Comparison of ENCODE assay signal across 8 cellular contexts in the genomic region with DNA sequence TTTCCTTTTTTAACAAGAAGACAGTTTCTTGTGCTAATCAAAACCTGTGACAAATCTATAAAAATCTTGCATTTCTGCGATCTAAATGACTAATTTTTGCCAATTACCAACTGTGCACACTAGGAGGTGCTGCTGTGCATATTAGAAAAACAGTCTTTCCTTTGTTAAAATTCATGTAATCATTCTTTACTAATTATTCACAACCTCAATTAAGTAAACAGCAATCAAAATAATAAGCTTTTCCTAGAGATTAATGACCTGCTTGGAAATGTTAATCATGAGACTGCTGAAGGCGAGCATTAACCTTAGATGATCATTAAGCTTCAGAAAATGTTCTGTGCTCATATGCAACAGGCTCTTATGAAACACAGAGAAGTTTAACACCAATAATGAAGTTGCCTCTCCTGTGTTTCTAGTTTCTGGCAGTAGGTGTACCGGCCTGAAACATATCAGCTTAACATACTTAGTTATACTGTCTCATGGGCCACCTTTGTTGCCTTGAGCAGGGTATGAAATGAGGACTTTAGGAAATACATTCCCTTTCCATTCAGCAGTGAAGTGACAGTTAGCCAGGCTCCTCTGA. TPM values are rescaled to one million over a fixed set of nuclear protein-coding genes. Genes with fewer than 3 reads are reported as not detected.
DNase-seq lines count a peak whose midpoint lies in the region; ATAC-seq, FAIRE-seq and TF ChIP-seq lines count a peak whose summit lies in the region.

No MANE protein-coding gene starts in this region.

- intact Hi-C loops in stomach (cut with DNase I; ENCODE audit: low total_unique reads) = no loop called here

- H3K27me3 ChIP-seq in kidney epithelial cell (ENCODE audit: control insufficient read depth, insufficient read depth, low read length) (no peaks in the 10 kb centered on the region), stomach (no peaks in the 10 kb centered on the region)

- H3K27ac ChIP-seq in A549 = peak overlapping the region in 1 of 2 experiments; percentile 18; a peak in 1 of 6 replicates
- H3K27ac ChIP-seq in stomach = peak overlapping the region in 3 of 5 donors; percentile 11 to 64 (median 51)

- peak; percentile 54 for FAIRE-seq in A549 (lab: Jason Lieb, UNC)
- no peak for FAIRE-seq in HTR-8/SVneo (lab: Jason Lieb, UNC)

- CTCF ChIA-PET in A549 (lab: Yijun Ruan, JAX) = interaction anchor here (0.5 to 4.0 kb wide), 42 partner anchors 9 to 201 kb away, joined by 3 to 19 read pairs (median 6); partner anchors contain the start of genes GLRX, RFESD and RHOBTB3

- TF ChIP-seq EP300 in A549 (IDR thresholded peaks at IDR 0.05) (no peak), stomach (IDR thresholded peaks at IDR 0.05) (no peak)

- H3K36me3 ChIP-seq in kidney epithelial cell (ENCODE audit: control insufficient read depth, insufficient read depth, low read length) (no peaks in the 10 kb centered on the region), stomach (no peaks in the 10 kb centered on the region)

- H3K9me3 ChIP-seq in A549 (no peaks in the 10 kb centered on the region), stomach (no peaks in the 10 kb centered on the region)

- POLR2A ChIA-PET in A549 (lab: Yijun Ruan, JAX) = interaction anchor here (0.8 kb wide), 1 partner anchor 18 kb away, joined by 4 read pairs; the partner anchor contains the start of gene RFESD

- peak; percentile 88 for TF ChIP-seq CTCF in A549 (IDR thresholded peaks at IDR 0.05)
- TF ChIP-seq CTCF in kidney epithelial cell (IDR thresholded peaks at IDR 0.05; ENCODE audit: insufficient read depth, low read length, poor library complexity, severe bottlenecking) = peak; percentile 71
- TF ChIP-seq CTCF in stomach (IDR thresholded peaks at IDR 0.05) = peak in 5 of 7 experiments; percentile 65 to 81 (median 74)

- WGBS in A549 (ENCODE audit: missing lambda C conversion rate) = 8% methylated on average over 3 of the region's 3 CpGs
- 4 to 10% (median 7%) methylated on average over 3 of the region's 3 CpGs for WGBS in stomach, 5 donors

- ATAC-seq in A549 (no peak), HG02610 (IDR thresholded peaks at IDR 0.05; ENCODE audit: unreplicated experiment) (no peak)

- H3K4me2 ChIP-seq in A549 = no peak overlapping the region

- DNase-seq in A549 (ENCODE audit: low read depth in 1 of 2, low spot score in 1 of 2) (no peak), EL (peak; percentile 49), NCI-H460 (ENCODE audit: extremely low read depth, low read depth) (peak; percentile 39), astrocyte of the hippocampus (ENCODE audit: low read depth, low spot score) (peak; percentile 60), kidney epithelial cell (ENCODE audit: low read depth) (no peak), stomach (no peak), HTR-8/SVneo (ENCODE audit: insufficient read length, low spot score) (no peak)

- H3K4me1 ChIP-seq in A549 (peaks cover 3% of the 10 kb centered on the region; the same call in 1 of the 3 replicates), stomach (peaks cover 0 to 13% (median 9%) of the 10 kb centered on the region in 4 donors)

- TF ChIP-seq POLR2A in A549 (IDR thresholded peaks at IDR 0.05; ENCODE audit: low read length) = no peak
- no peak for TF ChIP-seq POLR2A in stomach (IDR thresholded peaks at IDR 0.05)

- H3K4me3 ChIP-seq in A549 (no peak overlapping the region), kidney epithelial cell (ENCODE audit: low read depth, low read length) (no peak overlapping the region), stomach (no peak overlapping the region)

- TF ChIP-seq RAD21 in A549 (conservative IDR thresholded peaks at IDR 0.05 in 1 of 2, IDR thresholded peaks at IDR 0.05 in 1 of 2) = peak; percentile 70 to 76

TF ChIP-seq in A549, 52 proteins besides CTCF, POLR2A, EP300 and RAD21:
- TF ChIP-seq SMC3 (IDR thresholded peaks at IDR 0.05) (peak; percentile 83), ELK1 (IDR thresholded peaks at IDR 0.05; ENCODE audit: low read depth, low read length) (no peak), CHD2 (IDR thresholded peaks at IDR 0.05; ENCODE audit: low read length, partially characterized antibody) (no peak), ATOH8 (CRISPR knock-in tag; IDR thresholded peaks at IDR 0.05; ENCODE audit: low read depth) (no peak), FOSL2 (IDR thresholded peaks at IDR 0.05) (no peak), FOSL2 (CRISPR knock-in tag; IDR thresholded peaks at IDR 0.05) (peak; percentile 31; the same call in 1 of the 2 replicates), CEBPB (IDR thresholded peaks at IDR 0.05) (no peak), SREBF2 (IDR thresholded peaks at IDR 0.05) (no peak), EHF (CRISPR knock-in tag; IDR thresholded peaks at IDR 0.05) (no peak), TP53 (CRISPR knock-in tag; IDR thresholded peaks at IDR 0.05) (no peak), CBX2 (IDR thresholded peaks at IDR 0.05; ENCODE audit: borderline replicate concordance, low read depth) (no peak)

RNA-seq across cellular contexts. Expression of gene RFESD, which starts 17.7 kb away (rescaled TPM):
- polyA plus RNA-seq in A549 (2011; rRNA removed) (4.8 and 5.4 TPM in 2 replicates), A549 (2017; fragmentation: RNase III; extraction: RNeasy Plus Mini Kit Qiagen cat#74134 plus additional on column Dnase treatment) (1.6 to 2.1 TPM (median 2.0 TPM) in 3 replicates), stomach (1 to 10 TPM; 1.7 to 3.2 (median 2.0) TPM)
- 0.96 and 1.0 TPM in 2 replicates for polyA plus RNA-seq in A549 (2012; cell fraction: cytosol; rRNA removed)
- polyA plus RNA-seq in A549 (2012; cell fraction: nucleus; rRNA removed) = 0.34 and 0.35 TPM in 2 replicates
- polyA minus RNA-seq in A549 (2011; rRNA and poly(A)+ RNA removed) = 0.97 and 1.8 TPM in 2 replicates
- total RNA-seq in NCI-H460 (2014; rRNA removed; shearing (Covaris generic)) = 8.9 and 9.4 TPM in 2 replicates
- 0.98 and 12.0 TPM in 2 replicates for polyA plus RNA-seq in NCI-H460 (2014; cell fraction: nucleus; rRNA removed)
- total RNA-seq in kidney epithelial cell (0.21 and 0.41 TPM in 2 replicates), stomach (1 to 10 TPM in 1 of 5 donors, not detected in 4; 2.0 TPM)

RNA-seq across cellular contexts. Expression of gene SPATA9, which starts 18.5 kb away (rescaled TPM):
- polyA plus RNA-seq in A549 (2011; rRNA removed) = 0.15 and 0.16 TPM in 2 replicates
- not detected in 2 replicates for polyA plus RNA-seq in A549 (2012; cell fraction: cytosol; rRNA removed)
- polyA plus RNA-seq in A549 (2012; cell fraction: nucleus; rRNA removed) = not detected in 2 replicates
- not detected in 3 replicates for polyA plus RNA-seq in A549 (2017; fragmentation: RNase III; extraction: RNeasy Plus Mini Kit Qiagen cat#74134 plus additional on column Dnase treatment)
- polyA minus RNA-seq in A549 (2011; rRNA and poly(A)+ RNA removed) = not detected in 2 replicates
- total RNA-seq in NCI-H460 (2014; rRNA removed; shearing (Covaris generic)) = 0.42 and 0.49 TPM in 2 replicates
- polyA plus RNA-seq in NCI-H460 (2014; cell fraction: nucleus; rRNA removed) = 1.7 TPM in 1 of 2 replicates, not detected in the other
- not detected in 2 replicates for total RNA-seq in kidney epithelial cell
- total RNA-seq in stomach = under 1 TPM in 1 of 5 donors, not detected in 4; 0.55 TPM
- polyA plus RNA-seq in stomach = under 1 TPM in 1 of 3 donors, not detected in 2; 0.35 TPM

RNA-seq across cellular contexts. Expression of gene GPR150, which starts 44.4 kb away (rescaled TPM):
- polyA plus RNA-seq in A549 (2011; rRNA removed) (0.13 and 0.15 TPM in 2 replicates), A549 (2017; fragmentation: RNase III; extraction: RNeasy Plus Mini Kit Qiagen cat#74134 plus additional on column Dnase treatment) (0.05 to 0.13 TPM in 2 of 3 replicates, not detected in the other), stomach (1 to 10 TPM in 1 of 3 donors, under 1 TPM in 2; 0.44 to 1.0 (median 0.76) TPM)
- polyA plus RNA-seq in A549 (2012; cell fraction: cytosol; rRNA removed) = 0.12 and 0.14 TPM in 2 replicates
- polyA plus RNA-seq in A549 (2012; cell fraction: nucleus; rRNA removed) = 0.26 and 0.29 TPM in 2 replicates
- polyA minus RNA-seq in A549 (2011; rRNA and poly(A)+ RNA removed) = 0.08 TPM in 1 of 2 replicates, not detected in the other
- total RNA-seq in NCI-H460 (2014; rRNA removed; shearing (Covaris generic)) = not detected in 2 replicates
- polyA plus RNA-seq in NCI-H460 (2014; cell fraction: nucleus; rRNA removed) = 0.26 TPM in 1 of 2 replicates, not detected in the other
- total RNA-seq in kidney epithelial cell (0.25 TPM in 1 of 2 replicates, not detected in the other), stomach (under 1 TPM in 2 of 5 donors, not detected in 3; 0.18 to 0.89 TPM)

Comparison
In these comparisons a context has a peak if more than half of its experiments do, and no peak if none do; other contexts are left out.
1. DNase-seq: peak in EL (single experiment), NCI-H460 (single experiment) and astrocyte of the hippocampus (single experiment); none in A549 (0 of 2), kidney epithelial cell (single experiment), stomach (single experiment) and HTR-8/SVneo (single experiment).
2. Peak in every context shown above with its lines, with median percentiles within 50 percentile points of each other: CTCF ChIP-seq.